ENCODE assay signal across 4 cellular contexts in the genomic region with DNA sequence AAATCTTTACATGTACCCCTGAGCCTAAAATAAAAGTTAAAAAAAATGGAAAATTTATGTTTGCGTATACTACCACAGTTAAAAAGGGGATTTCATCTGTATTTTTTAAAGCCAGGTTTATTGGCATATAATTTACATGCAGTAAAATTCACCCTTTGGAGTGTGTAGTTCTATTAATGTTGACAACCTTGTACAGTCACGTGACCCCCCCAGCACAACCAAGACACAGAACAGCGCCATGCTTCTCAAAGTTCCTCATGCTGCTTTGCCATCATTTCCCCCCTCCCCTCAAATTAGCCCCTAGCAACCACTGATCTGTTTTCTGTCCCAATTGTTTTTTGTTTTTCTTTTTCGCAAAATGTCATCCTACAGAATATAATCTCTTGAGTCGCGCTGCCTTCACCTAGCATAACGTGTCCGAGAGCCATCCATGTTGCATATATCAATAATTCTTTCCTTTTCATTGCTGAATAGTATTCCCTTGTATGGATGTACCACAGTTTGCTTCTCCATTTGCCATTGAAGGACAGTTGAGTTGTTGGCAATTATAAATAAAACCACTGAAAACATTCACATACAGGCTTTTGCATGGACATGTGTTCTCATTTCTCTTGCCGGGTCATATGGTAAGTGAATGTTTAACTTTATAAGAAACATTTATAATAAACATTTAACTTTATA.
TF ChIP-seq lines count a peak whose summit lies in the region.

No MANE protein-coding gene starts in this region.

TF ChIP-seq in HepG2, 621 proteins besides CTCF, POLR2A, EP300 and RAD21:
- TF ChIP-seq RAD51 (IDR thresholded peaks at IDR 0.05; ENCODE audit: borderline replicate concordance), result peak; percentile 72; the same call in 1 of the 2 replicates
- TF ChIP-seq, protein P1, sequence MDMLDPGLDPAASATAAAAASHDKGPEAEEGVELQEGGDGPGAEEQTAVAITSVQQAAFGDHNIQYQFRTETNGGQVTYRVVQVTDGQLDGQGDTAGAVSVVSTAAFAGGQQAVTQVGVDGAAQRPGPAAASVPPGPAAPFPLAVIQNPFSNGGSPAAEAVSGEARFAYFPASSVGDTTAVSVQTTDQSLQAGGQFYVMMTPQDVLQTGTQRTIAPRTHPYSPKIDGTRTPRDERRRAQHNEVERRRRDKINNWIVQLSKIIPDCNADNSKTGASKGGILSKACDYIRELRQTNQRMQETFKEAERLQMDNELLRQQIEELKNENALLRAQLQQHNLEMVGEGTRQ (IDR thresholded peaks at IDR 0.05; ENCODE audit: low read depth, low read length), result 0 out of 2 replicates have a peak, but pooled peaks have one; percentile 36
- TF ChIP-seq, protein P1 (CRISPR knock-in tag; IDR thresholded peaks at IDR 0.05; ENCODE audit: borderline replicate concordance), result no peak
- TF ChIP-seq, protein P2, sequence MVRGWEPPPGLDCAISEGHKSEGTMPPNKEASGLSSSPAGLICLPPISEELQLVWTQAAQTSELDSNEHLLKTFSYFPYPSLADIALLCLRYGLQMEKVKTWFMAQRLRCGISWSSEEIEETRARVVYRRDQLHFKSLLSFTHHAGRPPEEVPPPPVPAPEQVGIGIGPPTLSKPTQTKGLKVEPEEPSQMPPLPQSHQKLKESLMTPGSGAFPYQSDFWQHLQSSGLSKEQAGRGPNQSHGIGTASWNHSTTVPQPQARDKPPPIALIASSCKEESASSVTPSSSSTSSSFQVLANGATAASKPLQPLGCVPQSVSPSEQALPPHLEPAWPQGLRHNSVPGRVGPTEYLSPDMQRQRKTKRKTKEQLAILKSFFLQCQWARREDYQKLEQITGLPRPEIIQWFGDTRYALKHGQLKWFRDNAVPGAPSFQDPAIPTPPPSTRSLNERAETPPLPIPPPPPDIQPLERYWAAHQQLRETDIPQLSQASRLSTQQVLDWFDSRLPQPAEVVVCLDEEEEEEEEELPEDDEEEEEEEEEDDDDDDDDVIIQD (CRISPR knock-in tag; IDR thresholded peaks at IDR 0.05; ENCODE audit: low read depth), result no peak
TF ChIP-seq in HepG2: peak in this region for 2.

TF ChIP-seq in Ishikawa, 13 proteins besides CTCF, POLR2A, EP300 and RAD21:
- TF ChIP-seq, protein P3, sequence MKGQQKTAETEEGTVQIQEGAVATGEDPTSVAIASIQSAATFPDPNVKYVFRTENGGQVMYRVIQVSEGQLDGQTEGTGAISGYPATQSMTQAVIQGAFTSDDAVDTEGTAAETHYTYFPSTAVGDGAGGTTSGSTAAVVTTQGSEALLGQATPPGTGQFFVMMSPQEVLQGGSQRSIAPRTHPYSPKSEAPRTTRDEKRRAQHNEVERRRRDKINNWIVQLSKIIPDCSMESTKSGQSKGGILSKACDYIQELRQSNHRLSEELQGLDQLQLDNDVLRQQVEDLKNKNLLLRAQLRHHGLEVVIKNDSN (IDR thresholded peaks at IDR 0.05), result peak; percentile 62; the same call in 1 of the 2 replicates
- no peak for TF ChIP-seq FOXM1 (IDR thresholded peaks at IDR 0.05; ENCODE audit: borderline replicate concordance, low read depth)

TF ChIP-seq in GM12878, 131 proteins besides CTCF, POLR2A, EP300 and RAD21:
- no peak for TF ChIP-seq MEF2B (IDR thresholded peaks at IDR 0.05; ENCODE audit: partially characterized antibody, poor library complexity, severe bottlenecking)
- peak; percentile 37; the same call in 1 of the 2 replicates for TF ChIP-seq RAD51 (IDR thresholded peaks at IDR 0.05)
- no peak for TF ChIP-seq IKZF1 (conservative IDR thresholded peaks at IDR 0.05)

TF ChIP-seq in H1, 55 proteins besides CTCF, POLR2A, EP300 and RAD21:
- TF ChIP-seq CHD1 (IDR thresholded peaks at IDR 0.05; ENCODE audit: low read depth, low read length) (no peak), RFX5 (IDR thresholded peaks at IDR 0.05; ENCODE audit: borderline replicate concordance, low read depth, low read length) (no peak), KDM1A (IDR thresholded peaks at IDR 0.05; ENCODE audit: borderline replicate concordance, low read length) (peak; percentile 60; the same call in 1 of the 2 replicates), SIRT6 (IDR thresholded peaks at IDR 0.05; ENCODE audit: low read length) (no peak), ASH2L (IDR thresholded peaks at IDR 0.05; ENCODE audit: low read length) (no peak), ZNF274 (IDR thresholded peaks at IDR 0.05; ENCODE audit: borderline replicate concordance, extremely low read depth, low read length) (no peak)
- TF ChIP-seq, protein P4, sequence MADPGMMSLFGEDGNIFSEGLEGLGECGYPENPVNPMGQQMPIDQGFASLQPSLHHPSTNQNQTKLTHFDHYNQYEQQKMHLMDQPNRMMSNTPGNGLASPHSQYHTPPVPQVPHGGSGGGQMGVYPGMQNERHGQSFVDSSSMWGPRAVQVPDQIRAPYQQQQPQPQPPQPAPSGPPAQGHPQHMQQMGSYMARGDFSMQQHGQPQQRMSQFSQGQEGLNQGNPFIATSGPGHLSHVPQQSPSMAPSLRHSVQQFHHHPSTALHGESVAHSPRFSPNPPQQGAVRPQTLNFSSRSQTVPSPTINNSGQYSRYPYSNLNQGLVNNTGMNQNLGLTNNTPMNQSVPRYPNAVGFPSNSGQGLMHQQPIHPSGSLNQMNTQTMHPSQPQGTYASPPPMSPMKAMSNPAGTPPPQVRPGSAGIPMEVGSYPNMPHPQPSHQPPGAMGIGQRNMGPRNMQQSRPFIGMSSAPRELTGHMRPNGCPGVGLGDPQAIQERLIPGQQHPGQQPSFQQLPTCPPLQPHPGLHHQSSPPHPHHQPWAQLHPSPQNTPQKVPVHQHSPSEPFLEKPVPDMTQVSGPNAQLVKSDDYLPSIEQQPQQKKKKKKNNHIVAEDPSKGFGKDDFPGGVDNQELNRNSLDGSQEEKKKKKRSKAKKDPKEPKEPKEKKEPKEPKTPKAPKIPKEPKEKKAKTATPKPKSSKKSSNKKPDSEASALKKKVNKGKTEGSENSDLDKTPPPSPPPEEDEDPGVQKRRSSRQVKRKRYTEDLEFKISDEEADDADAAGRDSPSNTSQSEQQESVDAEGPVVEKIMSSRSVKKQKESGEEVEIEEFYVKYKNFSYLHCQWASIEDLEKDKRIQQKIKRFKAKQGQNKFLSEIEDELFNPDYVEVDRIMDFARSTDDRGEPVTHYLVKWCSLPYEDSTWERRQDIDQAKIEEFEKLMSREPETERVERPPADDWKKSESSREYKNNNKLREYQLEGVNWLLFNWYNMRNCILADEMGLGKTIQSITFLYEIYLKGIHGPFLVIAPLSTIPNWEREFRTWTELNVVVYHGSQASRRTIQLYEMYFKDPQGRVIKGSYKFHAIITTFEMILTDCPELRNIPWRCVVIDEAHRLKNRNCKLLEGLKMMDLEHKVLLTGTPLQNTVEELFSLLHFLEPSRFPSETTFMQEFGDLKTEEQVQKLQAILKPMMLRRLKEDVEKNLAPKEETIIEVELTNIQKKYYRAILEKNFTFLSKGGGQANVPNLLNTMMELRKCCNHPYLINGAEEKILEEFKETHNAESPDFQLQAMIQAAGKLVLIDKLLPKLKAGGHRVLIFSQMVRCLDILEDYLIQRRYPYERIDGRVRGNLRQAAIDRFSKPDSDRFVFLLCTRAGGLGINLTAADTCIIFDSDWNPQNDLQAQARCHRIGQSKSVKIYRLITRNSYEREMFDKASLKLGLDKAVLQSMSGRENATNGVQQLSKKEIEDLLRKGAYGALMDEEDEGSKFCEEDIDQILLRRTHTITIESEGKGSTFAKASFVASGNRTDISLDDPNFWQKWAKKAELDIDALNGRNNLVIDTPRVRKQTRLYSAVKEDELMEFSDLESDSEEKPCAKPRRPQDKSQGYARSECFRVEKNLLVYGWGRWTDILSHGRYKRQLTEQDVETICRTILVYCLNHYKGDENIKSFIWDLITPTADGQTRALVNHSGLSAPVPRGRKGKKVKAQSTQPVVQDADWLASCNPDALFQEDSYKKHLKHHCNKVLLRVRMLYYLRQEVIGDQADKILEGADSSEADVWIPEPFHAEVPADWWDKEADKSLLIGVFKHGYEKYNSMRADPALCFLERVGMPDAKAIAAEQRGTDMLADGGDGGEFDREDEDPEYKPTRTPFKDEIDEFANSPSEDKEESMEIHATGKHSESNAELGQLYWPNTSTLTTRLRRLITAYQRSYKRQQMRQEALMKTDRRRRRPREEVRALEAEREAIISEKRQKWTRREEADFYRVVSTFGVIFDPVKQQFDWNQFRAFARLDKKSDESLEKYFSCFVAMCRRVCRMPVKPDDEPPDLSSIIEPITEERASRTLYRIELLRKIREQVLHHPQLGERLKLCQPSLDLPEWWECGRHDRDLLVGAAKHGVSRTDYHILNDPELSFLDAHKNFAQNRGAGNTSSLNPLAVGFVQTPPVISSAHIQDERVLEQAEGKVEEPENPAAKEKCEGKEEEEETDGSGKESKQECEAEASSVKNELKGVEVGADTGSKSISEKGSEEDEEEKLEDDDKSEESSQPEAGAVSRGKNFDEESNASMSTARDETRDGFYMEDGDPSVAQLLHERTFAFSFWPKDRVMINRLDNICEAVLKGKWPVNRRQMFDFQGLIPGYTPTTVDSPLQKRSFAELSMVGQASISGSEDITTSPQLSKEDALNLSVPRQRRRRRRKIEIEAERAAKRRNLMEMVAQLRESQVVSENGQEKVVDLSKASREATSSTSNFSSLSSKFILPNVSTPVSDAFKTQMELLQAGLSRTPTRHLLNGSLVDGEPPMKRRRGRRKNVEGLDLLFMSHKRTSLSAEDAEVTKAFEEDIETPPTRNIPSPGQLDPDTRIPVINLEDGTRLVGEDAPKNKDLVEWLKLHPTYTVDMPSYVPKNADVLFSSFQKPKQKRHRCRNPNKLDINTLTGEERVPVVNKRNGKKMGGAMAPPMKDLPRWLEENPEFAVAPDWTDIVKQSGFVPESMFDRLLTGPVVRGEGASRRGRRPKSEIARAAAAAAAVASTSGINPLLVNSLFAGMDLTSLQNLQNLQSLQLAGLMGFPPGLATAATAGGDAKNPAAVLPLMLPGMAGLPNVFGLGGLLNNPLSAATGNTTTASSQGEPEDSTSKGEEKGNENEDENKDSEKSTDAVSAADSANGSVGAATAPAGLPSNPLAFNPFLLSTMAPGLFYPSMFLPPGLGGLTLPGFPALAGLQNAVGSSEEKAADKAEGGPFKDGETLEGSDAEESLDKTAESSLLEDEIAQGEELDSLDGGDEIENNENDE (IDR thresholded peaks at IDR 0.05; ENCODE audit: insufficient replicate concordance, low read length), result no peak
TF ChIP-seq in H1: peak in this region for 1.
